30 cellular contexts compared by ENCODE assay signal in the genomic region with DNA sequence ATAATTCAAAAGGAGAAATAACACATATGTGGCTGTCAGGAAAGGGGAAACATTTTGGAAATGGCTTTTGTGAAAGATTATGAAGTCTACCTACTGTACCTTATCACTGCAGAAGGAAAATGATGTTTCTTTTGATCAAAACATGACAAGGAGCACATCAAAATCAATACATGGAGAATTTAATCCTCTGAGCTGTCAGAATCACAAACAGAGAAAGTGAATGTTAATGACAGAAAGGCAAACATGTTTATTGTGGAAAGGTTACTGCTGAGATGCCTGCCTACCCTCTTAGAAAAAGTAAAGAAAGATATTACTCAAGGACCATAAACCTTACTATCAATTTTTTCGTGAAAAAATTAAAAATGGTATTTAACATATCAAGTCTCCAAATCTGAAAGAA.
"Had no signal": no experiment of that assay in that cellular context is flagged by ENCODE, and none has a peak within 500 bp of the region (broad histone marks: within the 10 kb centered on the region; RNA-seq: fewer than 3 reads in every experiment).

No MANE protein-coding gene starts in this region.

- H3K27ac ChIP-seq: adrenal gland, ascending aorta, body of pancreas, brain microvascular endothelial cell, breast epithelium, cardiac muscle cell had no signal

- DNase-seq: activated effector memory CD4-positive, alpha-beta T cell treated with anti-CD3 and anti-CD28 coated beads, Interleukin-2, amount 50 U/mL, for 16 hours; activated effector memory CD4-positive, alpha-beta T cell treated with Interleukin-2 at 50 U/mL for 16 hours; activated gamma-delta T cell; activated gamma-delta T cell treated with Interleukin-2 at 50 U/mL for 16 hours; activated naive CD4-positive, alpha-beta T cell; activated naive CD4-positive, alpha-beta T cell treated with anti-CD3 and anti-CD28 coated beads for 36 hours; activated naive CD4-positive, alpha-beta T cell treated with anti-CD3 and anti-CD28 coated beads, Interleukin-2, amount 10 ng/mL, durations not matched to agents 7 days and 5 days; activated naive CD4-positive, alpha-beta T cell treated with anti-CD3 and anti-CD28 coated beads, Interleukin-2, amount 50 U/mL, for 16 hours; activated naive CD4-positive, alpha-beta T cell treated with Interleukin-2 at 50 U/mL for 16 hours; activated naive CD8-positive, alpha-beta T cell treated with anti-CD3 and anti-CD28 coated beads for 36 hours; activated naive CD8-positive, alpha-beta T cell treated with anti-CD3 and anti-CD28 coated beads, Interleukin-2, amount 10 ng/mL, durations not matched to agents 7 days and 5 days; activated naive CD8-positive, alpha-beta T cell treated with anti-CD3 and anti-CD28 coated beads, Interleukin-2, amount 50 U/mL, for 24 hours; activated T-cell treated with anti-CD3 and anti-CD28 coated beads, Interleukin-2, amount 50 U/mL, for 1 hour; activated T-cell treated with anti-CD3 and anti-CD28 coated beads, Interleukin-2, amount 50 U/mL, for 24 hours; activated T-cell treated with anti-CD3 and anti-CD28 coated beads, Interleukin-2, amount 50 U/mL, for 4 hours; activated T-cell treated with anti-CD3 and anti-CD28 coated beads, Interleukin-2, amount 50 U/mL, for 48 hours; activated T-cell treated with anti-CD3 and anti-CD28 coated beads, Interleukin-2, amount 50 U/mL, for 72 hours; adrenal gland; amniotic stem cell; amygdala; anterior cingulate cortex; aorta; body of pancreas; brain microvascular endothelial cell; caudate nucleus; central memory CD4-positive, alpha-beta T cell; cerebellar nuclear complex had no signal

- H3K4me1 ChIP-seq: adrenal gland, ascending aorta, body of pancreas, breast epithelium had no signal

- H3K27me3 ChIP-seq: adrenal gland, ascending aorta, body of pancreas, brain microvascular endothelial cell, breast epithelium, cardiac muscle cell had no signal

- H3K36me3 ChIP-seq: adrenal gland, ascending aorta, brain microvascular endothelial cell, breast epithelium, cardiac muscle cell had no signal

- H3K9me3 ChIP-seq: adrenal gland, ascending aorta, body of pancreas, breast epithelium had no signal

- H3K4me3 ChIP-seq: adrenal gland, ascending aorta, body of pancreas, breast epithelium, cardiac muscle cell had no signal
